Comparison of ENCODE assay signal across 8 cellular contexts in genomic region chrX:81195712-81196111, GRCh38. TPM values are rescaled to one million over a fixed set of nuclear protein-coding genes. Genes with fewer than 3 reads are reported as not detected.
A peak's percentile ranks its signal among the peaks of the same experiment; 100 is the strongest.
DNase-seq lines count a peak whose midpoint lies in the region; ATAC-seq and TF ChIP-seq lines count a peak whose summit lies in the region.

No MANE protein-coding gene starts in this region.

- DNase-seq in NK-92 (lab: John Stamatoyannopoulos, UW; ENCODE audit: unreplicated experiment) (peak; percentile 3), NCI-H2081 (lab: John Stamatoyannopoulos, UW) (peak; percentile 52 to 54), choroid plexus epithelial cell (ENCODE audit: low read depth) (peak; percentile 74), lung microvascular endothelial cell (ENCODE audit: low read depth in 2 of 2) (peak; percentile 71 to 74)
- no peak for DNase-seq in NK-92 treated with Interleukin-12 subunit alpha and Interleukin-12 subunit beta, amount 100 ng/mL, for 24 hours (lab: John Stamatoyannopoulos, UW)
- peak; percentile 1 to 23 (median 6) for DNase-seq in activated CD4-positive, CD25-positive, alpha-beta regulatory T cell (lab: John Stamatoyannopoulos, UW)
- peak; percentile 20 for DNase-seq in stimulated activated CD8-positive, alpha-beta memory T cell treated with anti-CD3 and anti-CD28 coated beads, Interleukin-7, amount 100 ng/mL, for 24 hours (ENCODE audit: low read depth)

- TF ChIP-seq CTCF in choroid plexus epithelial cell (conservative IDR thresholded peaks at IDR 0.05; ENCODE audit: low read depth, low read length), result peak; percentile 66

- peak; percentile 87 for ATAC-seq in HG02678 (IDR thresholded peaks at IDR 0.05; ENCODE audit: unreplicated experiment)

- no peak overlapping the region for H3K4me3 ChIP-seq in choroid plexus epithelial cell (ENCODE audit: low read depth, low read length)

RNA-seq across cellular contexts. Expression of gene HMGN5, which starts 6.0 kb away (rescaled TPM):
- total RNA-seq in lung microvascular endothelial cell, result 0.40 and 0.87 TPM in 2 replicates

RNA-seq across cellular contexts. Expression of gene SH3BGRL, which starts 6.2 kb away (rescaled TPM):
- total RNA-seq in lung microvascular endothelial cell, result 24.2 and 30.9 TPM in 2 replicates
